Comparison of ENCODE assay signal across 6 cellular contexts in the genomic region with DNA sequence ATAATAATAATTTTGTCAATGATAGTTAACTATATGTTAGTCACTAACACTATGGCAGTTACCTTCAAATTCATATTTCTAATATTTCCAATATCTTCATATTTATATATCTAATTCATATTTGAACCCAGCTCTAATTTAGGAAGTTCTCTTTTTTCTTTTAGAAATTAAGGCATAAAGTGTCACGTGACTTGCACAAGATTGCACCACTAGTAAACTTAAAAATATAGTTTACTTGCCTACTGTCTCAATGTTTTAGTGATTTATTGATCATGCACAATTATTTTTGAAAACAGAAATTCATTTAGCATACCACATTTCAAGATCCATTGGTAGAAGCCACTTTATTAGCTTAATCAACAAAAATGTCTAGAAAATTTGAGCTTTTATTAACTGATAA.
"Had no signal": no experiment of that assay in that cellular context is flagged by ENCODE, and none has a peak within 500 bp of the region (broad histone marks: within the 10 kb centered on the region; RNA-seq: fewer than 3 reads in every experiment).

No MANE protein-coding gene starts in this region.

- H3K4me2 ChIP-seq: KMS-11 had no signal

- DNase-seq: IMR-90, KBM-7, KG1 had no signal

- H3K9ac ChIP-seq: KMS-11 had no signal

- H3K27ac ChIP-seq: HL-60, KMS-11 had no signal

- FAIRE-seq: HTR-8/SVneo had no signal
